Comparison of ENCODE assay signal across 2 cellular contexts in genomic region chr6:18395851-18396187, GRCh38.
TF ChIP-seq lines count a peak whose summit lies in the region.

No MANE protein-coding gene starts in this region.

TF ChIP-seq in GM23338, 12 proteins besides CTCF, POLR2A, EP300 and RAD21:
- no peak for TF ChIP-seq REST (IDR thresholded peaks at IDR 0.05; ENCODE audit: unreplicated experiment)
- TF ChIP-seq EZH2phosphoT487 (IDR thresholded peaks at IDR 0.05; ENCODE audit: unreplicated experiment), result no peak
- no peak for TF ChIP-seq EZH2 (IDR thresholded peaks at IDR 0.05; ENCODE audit: low read depth, unreplicated experiment)
- TF ChIP-seq ZNF114 (CRISPR knock-in tag; IDR thresholded peaks at IDR 0.05), result no peak
- TF ChIP-seq POLR2AphosphoS5 (IDR thresholded peaks at IDR 0.05; ENCODE audit: low read depth), result no peak
- TF ChIP-seq NANOG (IDR thresholded peaks at IDR 0.05; ENCODE audit: borderline replicate concordance), result no peak
- no peak for TF ChIP-seq ZNF462 (CRISPR knock-in tag; IDR thresholded peaks at IDR 0.05)
- no peak for TF ChIP-seq ETS1 (IDR thresholded peaks at IDR 0.05)
- no peak for TF ChIP-seq ZNF331 (CRISPR knock-in tag; IDR thresholded peaks at IDR 0.05; ENCODE audit: low read depth)
- no peak for TF ChIP-seq STAT1 (IDR thresholded peaks at IDR 0.05; ENCODE audit: unreplicated experiment)
- no peak for TF ChIP-seq JUNB (IDR thresholded peaks at IDR 0.05; ENCODE audit: unreplicated experiment)
- no peak for TF ChIP-seq CREB1 (CRISPR knock-in tag; IDR thresholded peaks at IDR 0.05; ENCODE audit: low read depth)

TF ChIP-seq in H1, 55 proteins besides CTCF, POLR2A, EP300 and RAD21:
- no peak for TF ChIP-seq NRF1 (IDR thresholded peaks at IDR 0.05; ENCODE audit: low read depth, low read length)
- no peak for TF ChIP-seq TAF1 (IDR thresholded peaks at IDR 0.05; ENCODE audit: low read depth, low read length)
- TF ChIP-seq SP1 (IDR thresholded peaks at IDR 0.05; ENCODE audit: low read depth, low read length), result no peak
- no peak for TF ChIP-seq POLR2AphosphoS5 (IDR thresholded peaks at IDR 0.05; ENCODE audit: low read depth, low read length)
- no peak for TF ChIP-seq HDAC2 (IDR thresholded peaks at IDR 0.05; ENCODE audit: borderline replicate concordance in 1 of 2, low read depth in 2 of 2, low read length in 2 of 2)
- no peak for TF ChIP-seq TEAD4 (IDR thresholded peaks at IDR 0.05; ENCODE audit: low read depth, low read length)
- TF ChIP-seq USF2 (IDR thresholded peaks at IDR 0.05; ENCODE audit: low read length), result no peak
- TF ChIP-seq RXRA (IDR thresholded peaks at IDR 0.05; ENCODE audit: insufficient read depth, low read depth, low read length), result no peak
- TF ChIP-seq MAX (IDR thresholded peaks at IDR 0.05), result no peak
- no peak for TF ChIP-seq TCF12 (IDR thresholded peaks at IDR 0.05; ENCODE audit: low read depth, low read length)
- no peak for TF ChIP-seq SAP30 (IDR thresholded peaks at IDR 0.05; ENCODE audit: insufficient read depth, insufficient replicate concordance, low read length)
- TF ChIP-seq POU5F1 (IDR thresholded peaks at IDR 0.05; ENCODE audit: low read depth, low read length), result no peak
- no peak for TF ChIP-seq KDM4A (IDR thresholded peaks at IDR 0.05; ENCODE audit: low read depth, low read length, severe bottlenecking)
- no peak for TF ChIP-seq CEBPB (IDR thresholded peaks at IDR 0.05; ENCODE audit: low read depth, low read length)
- TF ChIP-seq SUZ12 (IDR thresholded peaks at IDR 0.05; ENCODE audit: low read length), result no peak
- no peak for TF ChIP-seq TBP (IDR thresholded peaks at IDR 0.05; ENCODE audit: low read depth, low read length)
- TF ChIP-seq CTBP2 (IDR thresholded peaks at IDR 0.05; ENCODE audit: borderline replicate concordance, insufficient read depth, insufficient read length, low read length), result no peak
